21 cellular contexts compared by ENCODE assay signal in the genomic region with DNA sequence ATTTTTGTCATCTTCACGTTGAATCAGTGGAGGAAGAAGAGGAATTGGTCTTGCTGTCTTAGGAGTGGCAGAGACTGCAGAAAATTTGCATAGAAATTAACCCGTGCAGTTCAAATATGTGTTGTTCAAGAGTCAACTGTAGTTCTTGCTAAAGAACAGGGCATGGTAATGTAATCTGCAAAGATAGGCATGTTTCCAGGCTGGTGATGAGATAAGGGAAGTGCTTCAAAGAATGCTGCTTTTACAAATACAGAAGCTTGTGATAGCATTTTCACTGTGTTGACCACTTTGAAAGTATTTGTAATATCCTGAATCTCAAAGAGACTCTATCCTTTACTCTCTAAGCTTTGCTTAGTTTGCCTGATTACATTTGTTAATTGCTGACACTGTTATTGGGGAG.
"Had no signal": no experiment of that assay in that cellular context is flagged by ENCODE, and none has a peak within 500 bp of the region (broad histone marks: within the 10 kb centered on the region; RNA-seq: fewer than 3 reads in every experiment).

No MANE protein-coding gene starts in this region.

- H3K4me3 ChIP-seq: gastroesophageal sphincter, heart right ventricle, lung, prostate gland, upper lobe of left lung had no signal

- H3K27ac ChIP-seq: gastroesophageal sphincter, heart right ventricle, prostate gland, upper lobe of left lung had no signal

- H3K4me1 ChIP-seq: gastroesophageal sphincter, prostate gland, upper lobe of left lung had no signal

- H3K27me3 ChIP-seq: gastroesophageal sphincter, upper lobe of left lung had no signal

- FAIRE-seq: bronchial epithelial cell, kidney had no signal

- DNase-seq: activated CD4-positive, alpha-beta T cell treated with anti-CD3 and anti-CD28 coated beads, Interleukin-2, amount 50 U/mL, for 48 hours; activated naive CD4-positive, alpha-beta T cell treated with Interleukin-2 at 50 U/mL for 16 hours; activated naive CD8-positive, alpha-beta T cell treated with anti-CD3 and anti-CD28 coated beads for 36 hours; activated T-cell treated with anti-CD3 and anti-CD28 coated beads, Interleukin-2, amount 50 U/mL, for 48 hours; amniotic stem cell; cortex of kidney; endodermal cell; heart right ventricle; kidney; midbrain; stimulated activated CD4-positive, alpha-beta T cell treated with anti-CD3 and anti-CD28 coated beads, Interleukin-12 subunit alpha, Interleukin-12 subunit beta, amount 100 ng/mL, for 4 hours; stimulated activated CD4-positive, alpha-beta T cell treated with anti-CD3 and anti-CD28 coated beads, Interleukin-4, amount 100 ng/mL, for 4 hours; stimulated activated naive CD8-positive, alpha-beta T cell treated with anti-CD3 and anti-CD28 coated beads, Interleukin-15, Interleukin-2, amounts not matched to agents 100 U/mL and 50 U/mL, for 24 hours; T-helper 1 cell; upper lobe of left lung had no signal

- H3K9me3 ChIP-seq: gastroesophageal sphincter, heart right ventricle, prostate gland, upper lobe of left lung had no signal

- H3K36me3 ChIP-seq: gastroesophageal sphincter, heart right ventricle, prostate gland, upper lobe of left lung had no signal

- ATAC-seq: gastroesophageal sphincter; heart right ventricle; natural killer cell treated with Interleukin-12 subunit alpha and Interleukin-12 subunit beta and Interleukin-15 and Interleukin-18, amount 100 ng/mL, for 72 hours; stimulated activated naive CD8-positive, alpha-beta T cell treated with anti-CD3 and anti-CD28 coated beads, Interleukin-15, Interleukin-2, amounts not matched to agents 100 U/mL and 50 U/mL, for 24 hours; WTC11 had no signal
